15 cellular contexts compared by ENCODE assay signal in the genomic region with DNA sequence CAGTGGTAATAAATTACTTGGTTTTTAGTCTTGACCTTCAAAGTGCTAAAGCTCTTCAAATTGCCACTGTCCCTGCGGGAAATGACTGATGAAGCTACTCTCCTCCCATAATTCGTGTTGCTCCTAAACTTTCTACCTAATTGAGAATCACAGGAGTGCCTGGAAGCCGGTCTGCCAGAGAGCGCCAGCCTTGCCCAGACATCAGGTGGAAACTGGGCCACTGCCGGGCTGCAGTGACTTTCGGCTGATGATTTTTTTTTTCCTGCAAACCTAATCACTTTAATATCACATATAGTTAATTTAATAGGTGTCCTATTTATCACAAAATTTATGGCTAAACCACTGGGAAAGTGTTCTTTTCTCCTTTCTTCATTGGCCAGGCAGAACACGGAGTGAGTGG. TPM values are rescaled to one million over a fixed set of nuclear protein-coding genes. Genes with fewer than 3 reads are reported as not detected.
DNase-seq lines count a peak whose midpoint lies in the region; ATAC-seq, FAIRE-seq and TF ChIP-seq lines count a peak whose summit lies in the region.
"Had no signal": no experiment of that assay in that cellular context is flagged by ENCODE, and none has a peak within 500 bp of the region (broad histone marks: within the 10 kb centered on the region; RNA-seq: fewer than 3 reads in every experiment).

No MANE protein-coding gene starts in this region.

- BruUV-seq in K562 (replicated peaks; lab: Mats Ljungman, UMichigan): no TSS peak

- CTCF ChIA-PET in K562 (lab: Yijun Ruan, JAX; ENCODE audit: low intra/inter-chr PET ratio): no interaction called here

- H4K20me1 ChIP-seq in K562 (replicated peaks; ENCODE audit: control insufficient read depth, insufficient read depth, low read length): 0 out of 2 replicates have a peak, but pooled peaks cover 9% of the 10 kb centered on the region

- TF ChIP-seq EP300 in K562 (IDR thresholded peaks at IDR 0.05; ENCODE audit: low read length): no peak

- no peak overlapping the region for H3K4me2 ChIP-seq in K562 (ENCODE audit: insufficient read depth, low read length)

- TF ChIP-seq RAD21 in K562 (CRISPR knock-in tag; conservative IDR thresholded peaks at IDR 0.05 in 1 of 2, IDR thresholded peaks at IDR 0.05 in 1 of 2): no peak

- FAIRE-seq in K562 (lab: Jason Lieb, UNC): no peak
- FAIRE-seq: A204.1, GM12878, H1 had no signal

- in situ Hi-C loops in K562 (cut with MboI): no loop called here

- DNase-seq in H7 (peak; percentile 35), K562 (ENCODE audit: extremely low read depth in 1 of 4, low spot score in 3 of 4) (peak in 1 of 4 experiments; percentile 4), posterior vena cava (ENCODE audit: low spot score) (peak; percentile 40), NCI-H2081 (lab: John Stamatoyannopoulos, UW) (no peak), KG1 (lab: John Stamatoyannopoulos, UW) (no peak), MV-4-11 (lab: John Stamatoyannopoulos, UW) (no peak), NCI-H2107 treated with DMSO at 0.1 percent for 48 hours (lab: John Stamatoyannopoulos, UW; ENCODE audit: unreplicated experiment) (no peak)
- DNase-seq: C1 segment of cervical spinal cord; CD4-positive, alpha-beta T cell; DMS79; HCEC 1CT had no signal

- TF ChIP-seq CTCF in K562 (IDR thresholded peaks at IDR 0.05 in 2 of 3, conservative IDR thresholded peaks at IDR 0.05 in 1 of 3; ENCODE audit: insufficient read depth in 2 of 3, low read depth in 1 of 3, low read length in 3 of 3): no peak

- no peak overlapping the region for H3K9ac ChIP-seq in K562 (ENCODE audit: insufficient read depth in 1 of 2, low read depth in 2 of 2, low read length in 2 of 2)

- 5% methylated on average over 7 of the region's 7 CpGs for WGBS in K562 (ENCODE audit: insufficient coverage, low coverage, missing lambda C conversion rate)

- H3K27ac ChIP-seq in K562 (ENCODE audit: extremely low read depth, low read depth, low read length): no peak overlapping the region
- H3K27ac ChIP-seq: HL-60 had no signal

- no peaks in the 10 kb centered on the region for H3K79me2 ChIP-seq in K562 (ENCODE audit: control insufficient read depth, insufficient read depth, low read length)

- intact Hi-C loops in K562 (cut with micrococcal nuclease): no loop called here
- intact Hi-C loops in posterior vena cava (cut with DNase I): no loop called here

- H3K9me1 ChIP-seq in K562 (ENCODE audit: control insufficient read depth, insufficient read depth, low read length): no peaks in the 10 kb centered on the region

- no peaks in the 10 kb centered on the region for H3K9me3 ChIP-seq in K562 (replicated peaks; ENCODE audit: control insufficient read depth, insufficient read depth, low read depth, low read length)

- no peak for ATAC-seq in K562
- ATAC-seq: GM12878 had no signal

- H3K4me1 ChIP-seq in K562 (replicated peaks in 1 of 2; ENCODE audit: control insufficient read depth in 2 of 2, insufficient read depth in 2 of 2, low read length in 2 of 2): peaks cover 0 to 9% of the 10 kb centered on the region in 2 experiments; a peak in 2 of 5 replicates

- no peak for TF ChIP-seq POLR2A in K562 (conservative IDR thresholded peaks at IDR 0.05)

- POLR2A ChIA-PET in K562 (lab: Yijun Ruan, JAX): interaction anchor here (0.6 to 1.2 kb wide), 6 partner anchors 9 to 248 kb away, joined by 3 to 4 read pairs (median 3); no protein-coding TSS in a partner anchor

- H3K4me3 ChIP-seq in H7 (ENCODE audit: insufficient read depth, low read depth, low read length) (no peak overlapping the region), K562 (no peak overlapping the region)
- H3K4me3 ChIP-seq: GM12878 had no signal

- H3K27me3 ChIP-seq in H7 (ENCODE audit: control insufficient read depth, insufficient read depth, low read length) (peaks cover 9% of the 10 kb centered on the region), K562 (ENCODE audit: control insufficient read depth in 2 of 2, insufficient read depth in 2 of 2, low read length in 2 of 2) (peaks cover 61 to 75% of the 10 kb centered on the region in 2 experiments)

- H3K36me3 ChIP-seq in H7 (replicated peaks; ENCODE audit: control insufficient read depth, insufficient read depth, low read length) (no peaks in the 10 kb centered on the region), K562 (ENCODE audit: control insufficient read depth, insufficient read depth, low read length) (no peaks in the 10 kb centered on the region)

- H2AFZ ChIP-seq in K562 (ENCODE audit: low read depth, low read length): no peak overlapping the region

TF ChIP-seq in K562, 482 proteins besides CTCF, POLR2A, EP300 and RAD21:
- TF ChIP-seq POLR3A (IDR thresholded peaks at IDR 0.05; ENCODE audit: borderline replicate concordance, extremely low read depth, insufficient read depth, insufficient read length): no peak
- no peak for TF ChIP-seq NR3C1 (CRISPR knock-in tag; IDR thresholded peaks at IDR 0.05)
- no peak for TF ChIP-seq HNRNPLL (IDR thresholded peaks at IDR 0.05; ENCODE audit: low read depth, low read length, poor library complexity, severe bottlenecking)
- 0 out of 2 replicates have a peak, but pooled peaks have one; percentile 26 for TF ChIP-seq SREBF2 (CRISPR knock-in tag; IDR thresholded peaks at IDR 0.05)

RNA-seq across cellular contexts. Expression of gene UBE3C, which starts 59.6 kb away (rescaled TPM):
- total RNA-seq in H7 (2014; rRNA removed; shearing (Covaris generic)): 69.0 and 94.0 TPM in 2 replicates
- total RNA-seq in K562 (2011; cell fraction: chromatin; rRNA removed; ENCODE audit: low replicate concordance): 288 and 606 TPM in 2 replicates
- 128 and 147 TPM in 2 replicates for total RNA-seq in K562 (2011; cell fraction: nucleolus; rRNA removed)
- total RNA-seq in K562 (2011; cell fraction: nucleoplasm; rRNA removed): 296 and 333 TPM in 2 replicates
- 75.4 and 80.9 TPM in 2 replicates for total RNA-seq in K562 (2014; rRNA removed)
- total RNA-seq in K562 (2014; rRNA removed; fragmentation: Illumina TruSeq; extraction: Trizol): 91.7 and 99.0 TPM in 2 replicates
- 75.4 and 84.7 TPM in 2 replicates for total RNA-seq in K562 (2015; rRNA removed; fragmentation: Illumina TruSeq; extraction: Trizol)
- 76.0 and 76.4 TPM in 2 replicates for total RNA-seq in K562 (2021)
- polyA plus RNA-seq in K562 (2011; rRNA removed): 45.4 and 81.4 TPM in 2 replicates
- polyA plus RNA-seq in K562 (2011; cell fraction: cytosol; rRNA removed): 39.7 and 40.3 TPM in 2 replicates
- 38.6 and 55.2 TPM in 2 replicates for polyA plus RNA-seq in K562 (2011; cell fraction: nucleus; rRNA removed)
- polyA plus RNA-seq in K562 (2012): 38.5 and 40.4 TPM in 2 replicates
- polyA plus RNA-seq in K562 (2014; fragmentation: Illumina TruSeq; extraction: Trizol): 59.8 and 66.9 TPM in 2 replicates
- polyA plus RNA-seq in K562 (2014; fragmentation: Nextera tagmentation; extraction: Ambion mirVana): 10 to 100 TPM in 1 of 2 experiments, 1 to 10 TPM in 1; 9.6 to 15.3 TPM
- polyA plus RNA-seq in K562 (2014; rRNA removed): 58.0 and 61.9 TPM in 2 replicates
- polyA minus RNA-seq in K562 (2011; rRNA and poly(A)+ RNA removed): 123 and 152 TPM in 2 replicates
- 44.5 and 80.8 TPM in 2 replicates for polyA minus RNA-seq in K562 (2011; cell fraction: cytosol; rRNA and poly(A)+ RNA removed)
- 96.0 and 102 TPM in 2 replicates for polyA minus RNA-seq in K562 (2011; cell fraction: nucleus; rRNA and poly(A)+ RNA removed)
- total RNA-seq in posterior vena cava: 10 to 100 TPM; 58.7 to 62.4 TPM

Comparison
In these comparisons a context has a peak if more than half of its experiments do, and no peak if none do; other contexts are left out.
1. DNase-seq: peak in H7 (single experiment) and posterior vena cava (single experiment); none in NCI-H2081 (0 of 2), KG1 (single experiment), MV-4-11 (single experiment) and NCI-H2107 treated with DMSO at 0.1 percent for 48 hours (single experiment).